31 cellular contexts compared by ENCODE assay signal in the genomic region with DNA sequence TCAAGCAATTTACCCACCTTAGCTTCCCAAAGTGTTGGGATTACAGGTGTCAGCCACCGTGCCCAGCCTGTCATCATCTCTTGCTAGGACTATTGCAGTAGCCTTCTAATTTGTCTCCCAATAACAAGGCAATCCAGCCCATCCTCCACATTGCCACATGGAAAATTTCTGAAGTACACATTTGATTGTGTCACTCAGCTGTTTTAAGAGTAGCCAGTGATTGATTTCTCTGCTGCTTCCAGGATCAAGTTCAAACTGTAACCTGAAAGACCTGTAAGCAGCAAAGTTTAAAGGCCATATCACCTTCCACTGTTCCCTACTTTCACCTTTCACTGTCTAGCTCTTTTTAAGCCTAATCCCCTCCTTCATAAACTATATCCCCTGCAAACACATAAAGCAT. TPM values are rescaled to one million over a fixed set of nuclear protein-coding genes. Genes with fewer than 3 reads are reported as not detected.
"Had no signal": no experiment of that assay in that cellular context is flagged by ENCODE, and none has a peak within 500 bp of the region (broad histone marks: within the 10 kb centered on the region; RNA-seq: fewer than 3 reads in every experiment).

No MANE protein-coding gene starts in this region.

- H3K27ac Mint-ChIP-seq: natural killer cell treated with Interleukin-12 subunit alpha and Interleukin-12 subunit beta and Interleukin-15 and Interleukin-18, amount 100 ng/mL, for 72 hours; neural progenitor cell; progenitor cell of endocrine pancreas; stimulated activated memory B cell treated with anti-CD40 and anti-IgM and Interleukin-4, amounts not matched to agents 10 μg/mL and 1 μg/mL and 100 μg/mL, for 72 hours; type B pancreatic cell had no signal

- H3K36me3 ChIP-seq: neural progenitor cell, ovary, spleen, suprapubic skin, tibial artery, transverse colon, upper lobe of right lung, uterus had no signal

- H3K27me3 Mint-ChIP-seq: stimulated activated memory B cell treated with anti-CD40 and anti-IgM and Interleukin-4, amounts not matched to agents 10 μg/mL and 1 μg/mL and 100 μg/mL, for 72 hours had no signal

- H3K4me3 ChIP-seq: neural progenitor cell, ovary, psoas muscle, skin epidermis, smooth muscle cell, spleen, suprapubic skin, testis, tibial artery, transverse colon, upper lobe of right lung, uterus had no signal

- H3K9me3 Mint-ChIP-seq: naive thymus-derived CD8-positive, alpha-beta T cell; natural killer cell treated with Interleukin-12 subunit alpha and Interleukin-12 subunit beta and Interleukin-15 and Interleukin-18, amount 100 ng/mL, for 72 hours; neural progenitor cell; stimulated activated memory B cell treated with anti-CD40 and anti-IgM and Interleukin-4, amounts not matched to agents 10 μg/mL and 1 μg/mL and 100 μg/mL, for 72 hours; stimulated activated naive CD8-positive, alpha-beta T cell treated with anti-CD3 and anti-CD28 coated beads, Interleukin-15, amount 100 ng/mL, for 72 hours; type B pancreatic cell had no signal

- H3K27me3 ChIP-seq: neural progenitor cell, ovary, spleen, suprapubic skin, testis, tibial artery, transverse colon, upper lobe of right lung, uterus had no signal

- H3K9ac ChIP-seq: neural progenitor cell, parathyroid adenoma had no signal

- H3K4me1 ChIP-seq: neural progenitor cell, parathyroid adenoma, spleen, testis, uterus had no signal

- DNase-seq: naive thymus-derived CD8-positive, alpha-beta T cell; occipital lobe; ovary; posterior cingulate gyrus; psoas muscle; right cardiac atrium; spleen; stimulated activated CD4-positive, alpha-beta T cell treated with anti-CD3 and anti-CD28 coated beads, Interleukin-12 subunit alpha, Interleukin-12 subunit beta, amount 100 ng/mL, for 4 hours; stimulated activated CD4-positive, alpha-beta T cell treated with anti-CD3 and anti-CD28 coated beads, Interleukin-1b, Interleukin-23, amount 100 ng/mL, for 48 hours; stimulated activated CD4-positive, alpha-beta T cell treated with anti-CD3 and anti-CD28 coated beads, Interleukin-4, amount 100 ng/mL, for 1 hour; stimulated activated CD4-positive, alpha-beta T cell treated with anti-CD3 and anti-CD28 coated beads, Interleukin-4, amount 100 ng/mL, for 4 hours; stimulated activated CD8-positive, alpha-beta memory T cell treated with anti-CD3 and anti-CD28 coated beads, Interleukin-4, amount 100 ng/mL, for 48 hours; stimulated activated naive CD4-positive, alpha-beta T cell; stimulated activated naive CD8-positive, alpha-beta T cell treated with anti-CD3 and anti-CD28 coated beads, Interleukin-15, amount 100 ng/mL, for 72 hours; stimulated activated naive CD8-positive, alpha-beta T cell treated with anti-CD3 and anti-CD28 coated beads, Interleukin-15, Interleukin-2, amounts not matched to agents 100 U/mL and 50 U/mL, for 24 hours; substantia nigra; testis; tibial artery; transverse colon; upper lobe of right lung; uterus had no signal

- H3K27ac ChIP-seq: neural progenitor cell, ovary, parathyroid adenoma, psoas muscle, skin epidermis, spleen, suprapubic skin, testis, tibial artery, transverse colon, upper lobe of right lung, uterus had no signal

- ATAC-seq: naive thymus-derived CD8-positive, alpha-beta T cell; natural killer cell treated with Interleukin-12 subunit alpha and Interleukin-12 subunit beta and Interleukin-15 and Interleukin-18, amount 100 ng/mL, for 72 hours; psoas muscle; right cardiac atrium; sciatic nerve; stimulated activated memory B cell treated with anti-CD40 and anti-IgM and Interleukin-4, amounts not matched to agents 10 μg/mL and 1 μg/mL and 100 μg/mL, for 72 hours; stimulated activated naive CD8-positive, alpha-beta T cell treated with anti-CD3 and anti-CD28 coated beads, Interleukin-15, amount 100 ng/mL, for 72 hours; stimulated activated naive CD8-positive, alpha-beta T cell treated with anti-CD3 and anti-CD28 coated beads, Interleukin-15, Interleukin-2, amounts not matched to agents 100 U/mL and 50 U/mL, for 24 hours; upper lobe of right lung had no signal

- H3K36me3 Mint-ChIP-seq: naive thymus-derived CD8-positive, alpha-beta T cell; natural killer cell treated with Interleukin-12 subunit alpha and Interleukin-12 subunit beta and Interleukin-15 and Interleukin-18, amount 100 ng/mL, for 72 hours; neural progenitor cell; stimulated activated memory B cell treated with anti-CD40 and anti-IgM and Interleukin-4, amounts not matched to agents 10 μg/mL and 1 μg/mL and 100 μg/mL, for 72 hours; type B pancreatic cell had no signal

- H3K4me3 Mint-ChIP-seq: naive thymus-derived CD8-positive, alpha-beta T cell; natural killer cell treated with Interleukin-12 subunit alpha and Interleukin-12 subunit beta and Interleukin-15 and Interleukin-18, amount 100 ng/mL, for 72 hours; neural progenitor cell; stimulated activated memory B cell treated with anti-CD40 and anti-IgM and Interleukin-4, amounts not matched to agents 10 μg/mL and 1 μg/mL and 100 μg/mL, for 72 hours; stimulated activated naive CD8-positive, alpha-beta T cell treated with anti-CD3 and anti-CD28 coated beads, Interleukin-15, amount 100 ng/mL, for 72 hours; type B pancreatic cell had no signal

- H3K9me3 ChIP-seq: ovary, psoas muscle, spleen, suprapubic skin, testis, tibial artery, transverse colon, upper lobe of right lung, uterus had no signal

- H3K4me1 Mint-ChIP-seq: neural progenitor cell; stimulated activated memory B cell treated with anti-CD40 and anti-IgM and Interleukin-4, amounts not matched to agents 10 μg/mL and 1 μg/mL and 100 μg/mL, for 72 hours; stimulated activated naive CD8-positive, alpha-beta T cell treated with anti-CD3 and anti-CD28 coated beads, Interleukin-15, amount 100 ng/mL, for 72 hours had no signal

RNA-seq across cellular contexts. Expression of gene SLC45A3, which starts 40.7 kb away (rescaled TPM):
- polyA plus RNA-seq: naive thymus-derived CD8-positive, alpha-beta T cell had no signal
